In the genomic region with DNA sequence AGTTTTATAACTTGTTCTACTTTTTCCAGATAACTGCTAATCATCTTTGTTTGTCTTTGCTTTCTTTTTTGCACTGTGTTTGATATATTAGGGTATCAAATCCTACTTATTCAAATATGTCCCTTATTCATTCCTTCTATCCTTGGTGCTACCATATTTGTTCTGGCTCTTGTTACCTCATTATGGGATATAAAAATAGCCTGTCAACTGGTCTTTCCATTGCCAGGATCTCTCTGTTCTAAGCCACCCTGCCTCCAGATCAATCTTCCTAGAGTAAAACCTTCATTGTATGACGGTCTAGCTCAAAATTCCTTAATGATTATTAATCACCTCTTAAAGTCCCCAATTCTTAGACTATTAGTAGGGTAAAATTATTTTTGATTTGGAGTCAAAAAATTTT, we compare ENCODE assay signal across 33 cellular contexts. TPM values are rescaled to one million over a fixed set of nuclear protein-coding genes. Genes with fewer than 3 reads are reported as not detected.
"Had no signal": no experiment of that assay in that cellular context is flagged by ENCODE, and none has a peak within 500 bp of the region (broad histone marks: within the 10 kb centered on the region; RNA-seq: fewer than 3 reads in every experiment).

No MANE protein-coding gene starts in this region.

- H3K4me1 ChIP-seq: ascending aorta, breast epithelium, gastroesophageal sphincter had no signal

- H3K4me3 Mint-ChIP-seq: activated B cell treated with CpG ODN at 0.5 μM for 24 hours; activated CD4-positive, alpha-beta memory T cell treated with anti-CD3 and anti-CD28 coated beads, Interleukin-2, amount 10 ng/mL, durations not matched to agents 7 days and 5 days; activated naive CD4-positive, alpha-beta T cell treated with anti-CD3 and anti-CD28 coated beads, Interleukin-2, amount 10 ng/mL, durations not matched to agents 7 days and 5 days; activated naive CD8-positive, alpha-beta T cell treated with anti-CD3 and anti-CD28 coated beads, Interleukin-2, amount 10 ng/mL, durations not matched to agents 7 days and 5 days; activated T-cell treated with anti-CD3 and anti-CD28 coated beads, Interleukin-2, amount 50 U/mL, for 24 hours; activated T-cell treated with anti-CD3 and anti-CD28 coated beads, Interleukin-2, amount 50 U/mL, for 72 hours; brain; dendritic cell treated with granulocyte-macrophage colony-stimulating factor and Interleukin-4, amounts not matched to agents 40 ng/mL and 50 ng/mL, for 4 days; T-cell; T-helper 1 cell treated with Interleukin-12 subunit alpha and Interleukin-12 subunit beta and Interleukin-4 antibody, amounts not matched to agents 30 μg/mL and 1 μg/mL, for 36 hours had no signal

- ATAC-seq: activated CD4-positive, CD25-positive, alpha-beta regulatory T cell treated with anti-CD3 and anti-CD28 coated beads, Interleukin-2, amount 50 U/mL, for 24 hours; activated naive CD4-positive, alpha-beta T cell treated with anti-CD3 and anti-CD28 coated beads, Interleukin-2, amount 50 U/mL, for 72 hours; activated T-cell treated with anti-CD3 and anti-CD28 coated beads, Interleukin-2, amount 50 U/mL, for 72 hours; foreskin keratinocyte; gastroesophageal sphincter; T-cell had no signal

- H3K4me1 Mint-ChIP-seq: activated CD4-positive, alpha-beta memory T cell treated with anti-CD3 and anti-CD28 coated beads, Interleukin-2, amount 10 ng/mL, durations not matched to agents 7 days and 5 days; activated naive CD4-positive, alpha-beta T cell treated with anti-CD3 and anti-CD28 coated beads, Interleukin-2, amount 10 ng/mL, durations not matched to agents 7 days and 5 days; activated naive CD8-positive, alpha-beta T cell treated with anti-CD3 and anti-CD28 coated beads, Interleukin-2, amount 10 ng/mL, durations not matched to agents 7 days and 5 days; T-cell had no signal

- H3K27ac Mint-ChIP-seq: activated B cell treated with CpG ODN at 0.5 μM for 24 hours; activated CD4-positive, alpha-beta memory T cell treated with anti-CD3 and anti-CD28 coated beads, Interleukin-2, amount 10 ng/mL, durations not matched to agents 7 days and 5 days; activated naive CD4-positive, alpha-beta T cell treated with anti-CD3 and anti-CD28 coated beads, Interleukin-2, amount 10 ng/mL, durations not matched to agents 7 days and 5 days; activated naive CD4-positive, alpha-beta T cell treated with anti-CD3 and anti-CD28 coated beads, Interleukin-2, amount 50 U/mL, for 72 hours; activated naive CD8-positive, alpha-beta T cell treated with anti-CD3 and anti-CD28 coated beads, Interleukin-2, amount 10 ng/mL, durations not matched to agents 7 days and 5 days; activated T-cell treated with anti-CD3 and anti-CD28 coated beads, Interleukin-2, amount 50 U/mL, for 24 hours; activated T-cell treated with anti-CD3 and anti-CD28 coated beads, Interleukin-2, amount 50 U/mL, for 72 hours; brain; dendritic cell treated with granulocyte-macrophage colony-stimulating factor and Interleukin-4, amounts not matched to agents 40 ng/mL and 50 ng/mL, for 4 days; T-cell; T-helper 1 cell treated with Interleukin-12 subunit alpha and Interleukin-12 subunit beta and Interleukin-4 antibody, amounts not matched to agents 30 μg/mL and 1 μg/mL, for 36 hours had no signal

- H3K4me3 ChIP-seq: ascending aorta, breast epithelium, cardiac muscle cell, coronary artery, dorsolateral prefrontal cortex, esophagus muscularis mucosa, gastroesophageal sphincter, heart right ventricle had no signal

- H3K27me3 ChIP-seq: ascending aorta, breast epithelium, esophagus muscularis mucosa, foreskin keratinocyte, gastroesophageal sphincter, heart right ventricle had no signal

- H3K27me3 Mint-ChIP-seq: activated naive CD4-positive, alpha-beta T cell treated with anti-CD3 and anti-CD28 coated beads, Interleukin-2, amount 10 ng/mL, durations not matched to agents 7 days and 5 days; brain had no signal

- H3K27ac ChIP-seq: ascending aorta, breast epithelium, cardiac muscle cell, coronary artery, esophagus muscularis mucosa, foreskin keratinocyte, gastroesophageal sphincter, WERI-Rb-1 had no signal

- H3K9me3 ChIP-seq: ascending aorta, breast epithelium, esophagus muscularis mucosa, gastroesophageal sphincter, heart right ventricle had no signal

- H3K36me3 Mint-ChIP-seq: activated naive CD4-positive, alpha-beta T cell treated with anti-CD3 and anti-CD28 coated beads, Interleukin-2, amount 10 ng/mL, durations not matched to agents 7 days and 5 days; activated naive CD4-positive, alpha-beta T cell treated with anti-CD3 and anti-CD28 coated beads, Interleukin-2, amount 50 U/mL, for 72 hours; activated naive CD8-positive, alpha-beta T cell treated with anti-CD3 and anti-CD28 coated beads, Interleukin-2, amount 10 ng/mL, durations not matched to agents 7 days and 5 days; brain; T-cell had no signal

- H3K9me3 Mint-ChIP-seq: activated B cell treated with CpG ODN at 0.5 μM for 24 hours; activated CD4-positive, alpha-beta memory T cell treated with anti-CD3 and anti-CD28 coated beads, Interleukin-2, amount 10 ng/mL, durations not matched to agents 7 days and 5 days; activated naive CD4-positive, alpha-beta T cell treated with anti-CD3 and anti-CD28 coated beads, Interleukin-2, amount 10 ng/mL, durations not matched to agents 7 days and 5 days; activated naive CD4-positive, alpha-beta T cell treated with anti-CD3 and anti-CD28 coated beads, Interleukin-2, amount 50 U/mL, for 72 hours; activated naive CD8-positive, alpha-beta T cell treated with anti-CD3 and anti-CD28 coated beads, Interleukin-2, amount 10 ng/mL, durations not matched to agents 7 days and 5 days; activated T-cell treated with anti-CD3 and anti-CD28 coated beads, Interleukin-2, amount 50 U/mL, for 24 hours; activated T-cell treated with anti-CD3 and anti-CD28 coated beads, Interleukin-2, amount 50 U/mL, for 72 hours; brain; dendritic cell treated with granulocyte-macrophage colony-stimulating factor and Interleukin-4, amounts not matched to agents 40 ng/mL and 50 ng/mL, for 4 days; T-cell; T-helper 1 cell treated with Interleukin-12 subunit alpha and Interleukin-12 subunit beta and Interleukin-4 antibody, amounts not matched to agents 30 μg/mL and 1 μg/mL, for 36 hours had no signal

- DNase-seq: activated B cell treated with CpG ODN at 0.5 μM for 24 hours; activated CD4-positive, alpha-beta memory T cell treated with anti-CD3 and anti-CD28 coated beads, Interleukin-2, amount 10 ng/mL, durations not matched to agents 7 days and 5 days; activated CD4-positive, alpha-beta T cell treated with anti-CD3 and anti-CD28 coated beads for 48 hours; activated CD4-positive, alpha-beta T cell treated with anti-CD3 and anti-CD28 coated beads, Interleukin-2, amount 50 U/mL, for 1 hour; activated CD8-positive, alpha-beta memory T cell treated with anti-CD3 and anti-CD28 coated beads, Interleukin-2, amount 50 U/mL, for 48 hours; activated gamma-delta T cell; activated naive CD4-positive, alpha-beta T cell; activated naive CD4-positive, alpha-beta T cell treated with anti-CD3 and anti-CD28 coated beads, Interleukin-2, amount 10 ng/mL, durations not matched to agents 7 days and 5 days; activated naive CD8-positive, alpha-beta T cell treated with anti-CD3 and anti-CD28 coated beads, Interleukin-2, amount 10 ng/mL, durations not matched to agents 7 days and 5 days; activated T-cell treated with anti-CD3 and anti-CD28 coated beads for 4 hours; activated T-cell treated with anti-CD3 and anti-CD28 coated beads, Interleukin-2, amount 50 U/mL, for 24 hours; activated T-cell treated with anti-CD3 and anti-CD28 coated beads, Interleukin-2, amount 50 U/mL, for 72 hours; central memory CD4-positive, alpha-beta T cell; cerebellar nuclear complex; dorsolateral prefrontal cortex; effector memory CD4-positive, alpha-beta T cell; erythroblast; foreskin keratinocyte; heart right ventricle; T-cell; T1000; WERI-Rb-1 had no signal

- H3K36me3 ChIP-seq: ascending aorta, breast epithelium, cardiac muscle cell, esophagus muscularis mucosa, gastroesophageal sphincter, WERI-Rb-1 had no signal

RNA-seq across cellular contexts. Expression of gene MET, which starts 25.2 kb away (rescaled TPM):
- total RNA-seq: activated naive CD8-positive, alpha-beta T cell treated with anti-CD3 and anti-CD28 coated beads, Interleukin-2, amount 10 ng/mL, durations not matched to agents 7 days and 5 days had no signal
